ENCODE assay signal across 19 cellular contexts in genomic region chr2:141968377-141968920, GRCh38.
A peak's percentile ranks its signal among the peaks of the same experiment; 100 is the strongest.
DNase-seq lines count a peak whose midpoint lies in the region; ATAC-seq and TF ChIP-seq lines count a peak whose summit lies in the region.
"Had no signal": no experiment of that assay in that cellular context is flagged by ENCODE, and none has a peak within 500 bp of the region (broad histone marks: within the 10 kb centered on the region; RNA-seq: fewer than 3 reads in every experiment).

No MANE protein-coding gene starts in this region.

- no peaks in the 10 kb centered on the region for H3K4me1 ChIP-seq in HEK293 (ENCODE audit: control insufficient read depth, insufficient read depth, low read length)
- no peaks in the 10 kb centered on the region for H3K4me1 ChIP-seq in mucosa of descending colon (ENCODE audit: low read depth)
- H3K4me1 ChIP-seq: BLaER1, parathyroid adenoma, stomach had no signal

- peaks cover 7% of the 10 kb centered on the region for H3K9me3 Mint-ChIP-seq in activated T-cell treated with anti-CD3 and anti-CD28 coated beads, Interleukin-2, amount 50 U/mL, for 24 hours

- H3K4me1 Mint-ChIP-seq in activated T-cell treated with anti-CD3 and anti-CD28 coated beads, Interleukin-2, amount 50 U/mL, for 24 hours (ENCODE audit: low read depth), result no peaks in the 10 kb centered on the region
- H3K4me1 Mint-ChIP-seq: central memory CD8-positive, alpha-beta T cell; T-helper 17 cell had no signal

- intact Hi-C loops in mucosa of descending colon (cut with DNase I, micrococcal nuclease), result no loop called here

- no peak for TF ChIP-seq CTCF in HEK293 (tag by site-specific recombination; IDR thresholded peaks at IDR 0.05)
- TF ChIP-seq CTCF in choroid plexus epithelial cell (conservative IDR thresholded peaks at IDR 0.05; ENCODE audit: low read depth, low read length), result no peak
- TF ChIP-seq CTCF in mucosa of descending colon (IDR thresholded peaks at IDR 0.05), result no peak

- no peaks in the 10 kb centered on the region for H3K36me3 Mint-ChIP-seq in activated T-cell treated with anti-CD3 and anti-CD28 coated beads, Interleukin-2, amount 50 U/mL, for 24 hours (ENCODE audit: low read depth)
- H3K36me3 Mint-ChIP-seq: activated naive CD4-positive, alpha-beta T cell treated with anti-CD3 and anti-CD28 coated beads, Interleukin-2, amount 50 U/mL, for 72 hours had no signal

- H3K36me3 ChIP-seq in HEK293 (ENCODE audit: control insufficient read depth in 2 of 2, insufficient read depth in 1 of 2, low read length in 2 of 2), result no peaks in the 10 kb centered on the region
- no peaks in the 10 kb centered on the region for H3K36me3 ChIP-seq in mucosa of descending colon (ENCODE audit: low read depth)
- H3K36me3 ChIP-seq: BLaER1, stomach had no signal

- POLR2A ChIA-PET in HEK293 (lab: Yijun Ruan, JAX), result no interaction called here

- no peak overlapping the region for H3K27ac ChIP-seq in HEK293 (ENCODE audit: extremely low read depth, low read depth, low read length)
- H3K27ac ChIP-seq: BLaER1, parathyroid adenoma, stomach had no signal

- H3K27ac Mint-ChIP-seq in activated T-cell treated with anti-CD3 and anti-CD28 coated beads, Interleukin-2, amount 50 U/mL, for 24 hours, result no peak overlapping the region
- H3K27ac Mint-ChIP-seq: activated naive CD4-positive, alpha-beta T cell treated with anti-CD3 and anti-CD28 coated beads, Interleukin-2, amount 50 U/mL, for 72 hours; T-helper 17 cell had no signal

- H3K9me3 ChIP-seq in HEK293 (ENCODE audit: control insufficient read depth, insufficient read depth, low read depth, low read length) (no peaks in the 10 kb centered on the region), mucosa of descending colon (no peaks in the 10 kb centered on the region)
- H3K9me3 ChIP-seq: BLaER1, stomach had no signal

- no peak overlapping the region for H3K4me3 Mint-ChIP-seq in activated T-cell treated with anti-CD3 and anti-CD28 coated beads, Interleukin-2, amount 50 U/mL, for 24 hours
- H3K4me3 Mint-ChIP-seq: central memory CD8-positive, alpha-beta T cell; T-helper 17 cell had no signal

- no peak for ATAC-seq in mucosa of descending colon
- ATAC-seq: activated naive CD4-positive, alpha-beta T cell treated with anti-CD3 and anti-CD28 coated beads, Interleukin-2, amount 50 U/mL, for 72 hours; T-helper 17 cell had no signal

- peak; percentile 50 for DNase-seq in RKO (ENCODE audit: low spot score)
- peak; percentile 58 for DNase-seq in choroid plexus epithelial cell (ENCODE audit: low read depth)
- peak; percentile 54 for DNase-seq in renal cortical epithelial cell (ENCODE audit: low read depth)
- DNase-seq in mucosa of descending colon, result no peak
- DNase-seq in activated T-cell treated with anti-CD3 and anti-CD28 coated beads, Interleukin-2, amount 50 U/mL, for 24 hours, result no peak
- DNase-seq in stimulated activated naive CD4-positive, alpha-beta T cell treated with Interleukin-2 at 50 U/mL for 16 hours (lab: John Stamatoyannopoulos, UW), result no peak
- DNase-seq in cerebellar nuclear complex (lab: John Stamatoyannopoulos, UW), result no peak
- DNase-seq: activated CD4-positive, alpha-beta T cell treated with anti-CD3 and anti-CD28 coated beads for 1 hour; activated CD8-positive, alpha-beta memory T cell treated with anti-CD3 and anti-CD28 coated beads, Interleukin-2, amount 50 U/mL, for 48 hours; DMS153; head of caudate nucleus; NCI-H1694 treated with DMSO at 0.1 percent for 48 hours; stomach; T-helper 17 cell had no signal

- CTCF ChIA-PET in HEK293 (lab: Yijun Ruan, JAX), result no interaction called here

- H3K4me3 ChIP-seq in HEK293 (ENCODE audit: low read depth, low read length), result no peak overlapping the region
- H3K4me3 ChIP-seq in choroid plexus epithelial cell (ENCODE audit: low read depth, low read length), result no peak overlapping the region
- H3K4me3 ChIP-seq in mucosa of descending colon, result no peak overlapping the region
- H3K4me3 ChIP-seq: BLaER1, stomach had no signal

- H3K27me3 Mint-ChIP-seq in activated T-cell treated with anti-CD3 and anti-CD28 coated beads, Interleukin-2, amount 50 U/mL, for 24 hours, result no peaks in the 10 kb centered on the region
- H3K27me3 Mint-ChIP-seq: central memory CD8-positive, alpha-beta T cell; T-helper 17 cell had no signal

TF ChIP-seq in HEK293, 187 proteins besides CTCF, POLR2A, EP300 and RAD21 (continues in another document):
- TF ChIP-seq ZSCAN23 (tag by site-specific recombination; IDR thresholded peaks at IDR 0.05) (no peak), PRDM6 (tag by site-specific recombination; IDR thresholded peaks at IDR 0.05) (peak; percentile 71; the same call in 1 of the 2 replicates), ZNF362 (tag by site-specific recombination; IDR thresholded peaks at IDR 0.05) (peak; percentile 16; the same call in 1 of the 2 replicates), OSR2 (tag by site-specific recombination; IDR thresholded peaks at IDR 0.05) (no peak), ZIC2 (tag by site-specific recombination; IDR thresholded peaks at IDR 0.05) (no peak), ZNF155 (tag by site-specific recombination; IDR thresholded peaks at IDR 0.05) (no peak), ZNF530 (tag by site-specific recombination; IDR thresholded peaks at IDR 0.05; ENCODE audit: low read depth) (no peak), ZBTB11 (tag by site-specific recombination; conservative IDR thresholded peaks at IDR 0.05; ENCODE audit: low read depth) (no peak), ZSCAN16 (tag by site-specific recombination; IDR thresholded peaks at IDR 0.05) (no peak), ZNF366 (tag by site-specific recombination; conservative IDR thresholded peaks at IDR 0.05) (0 out of 2 replicates have a peak, but pooled peaks have one; percentile 13), ZNF776 (tag by site-specific recombination; IDR thresholded peaks at IDR 0.05; ENCODE audit: borderline replicate concordance) (no peak), ZNF513 (tag by site-specific recombination; IDR thresholded peaks at IDR 0.05) (no peak), KLF9 (tag by site-specific recombination; IDR thresholded peaks at IDR 0.05; ENCODE audit: low read depth) (no peak), SP7 (tag by site-specific recombination; IDR thresholded peaks at IDR 0.05) (no peak), ZNF19 (tag by site-specific recombination; IDR thresholded peaks at IDR 0.05; ENCODE audit: low read depth) (no peak), ZNF629 (tag by site-specific recombination; IDR thresholded peaks at IDR 0.05) (0 out of 2 replicates have a peak, but pooled peaks have one; percentile 13)

Comparison
In these comparisons a context has a peak if more than half of its experiments do, and no peak if none do; other contexts are left out.
1. DNase-seq: peak in RKO (single experiment), choroid plexus epithelial cell (single experiment) and renal cortical epithelial cell (single experiment); none in mucosa of descending colon (0 of 3), activated T-cell treated with anti-CD3 and anti-CD28 coated beads, Interleukin-2, amount 50 U/mL, for 24 hours (single experiment), stimulated activated naive CD4-positive, alpha-beta T cell treated with Interleukin-2 at 50 U/mL for 16 hours (single experiment) and cerebellar nuclear complex (0 of 2).